19 cellular contexts compared by ENCODE assay signal in the genomic region with DNA sequence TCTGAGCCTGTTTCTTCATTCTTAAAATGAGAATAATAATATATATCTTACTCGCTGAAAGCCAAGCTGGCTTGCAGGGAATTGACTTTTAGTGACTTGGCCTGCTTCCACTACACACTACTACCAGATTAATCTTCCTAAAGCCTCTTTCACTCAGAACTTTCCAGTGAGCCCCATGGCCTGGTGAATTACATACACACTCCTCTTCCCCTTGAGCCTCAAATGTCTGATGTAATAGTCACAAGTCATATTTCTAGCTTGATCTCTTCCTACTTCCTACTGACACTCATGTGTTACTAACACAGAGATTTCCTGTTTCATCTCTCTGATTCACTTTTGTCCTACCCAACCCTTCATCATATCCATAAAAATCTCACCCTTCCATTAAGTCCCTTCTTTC.
A peak's percentile ranks its signal among the peaks of the same experiment; 100 is the strongest.
DNase-seq lines count a peak whose midpoint lies in the region; ATAC-seq, FAIRE-seq and TF ChIP-seq lines count a peak whose summit lies in the region.
"Had no signal": no experiment of that assay in that cellular context is flagged by ENCODE, and none has a peak within 500 bp of the region (broad histone marks: within the 10 kb centered on the region; RNA-seq: fewer than 3 reads in every experiment).

No MANE protein-coding gene starts in this region.

- H3K27ac ChIP-seq in GM23248 (no peak overlapping the region), epithelial cell of prostate (peak overlapping the region; percentile 97)
- H3K27ac ChIP-seq: gastroesophageal sphincter, KMS-11, ovary had no signal

- no peak for ATAC-seq in GM18861 (IDR thresholded peaks at IDR 0.05; ENCODE audit: unreplicated experiment)
- ATAC-seq: activated CD8-positive, alpha-beta T cell treated with anti-CD3 and anti-CD28 coated beads, Interleukin-2, amount 10 ng/mL, durations not matched to agents 7 days and 5 days; activated T-helper 17 cell treated with anti-CD3 and anti-CD28 coated beads, Interleukin-2, amount 50 U/mL, for 72 hours; gastroesophageal sphincter had no signal

- 0 out of 2 replicates have a peak, but pooled peaks cover 4% of the 10 kb centered on the region for H3K9me2 ChIP-seq in GM23248 (ENCODE audit: insufficient read depth)

- WGBS in GM23248 (ENCODE audit: low coverage in 1 of 2, low lambda C conversion rate in 2 of 2, missing lambda C conversion rate in 2 of 2), 2 experiments: 93 to 95% methylated on average over 1 of the region's 1 CpG

- H3K9me3 ChIP-seq in GM23248 (ENCODE audit: low read depth): no peaks in the 10 kb centered on the region
- H3K9me3 ChIP-seq: gastroesophageal sphincter, HAP-1, ovary had no signal

- H3K4me1 Mint-ChIP-seq in endothelial cell (ENCODE audit: unreplicated experiment): peaks cover 29% of the 10 kb centered on the region
- H3K4me1 Mint-ChIP-seq: activated T-helper 17 cell treated with anti-CD3 and anti-CD28 coated beads, Interleukin-2, amount 50 U/mL, for 72 hours; immature natural killer cell had no signal

- no peak overlapping the region for H3K4me3 Mint-ChIP-seq in endothelial cell (ENCODE audit: unreplicated experiment)
- H3K4me3 Mint-ChIP-seq: activated CD8-positive, alpha-beta T cell treated with anti-CD3 and anti-CD28 coated beads, Interleukin-2, amount 10 ng/mL, durations not matched to agents 7 days and 5 days; activated T-helper 17 cell treated with anti-CD3 and anti-CD28 coated beads, Interleukin-2, amount 50 U/mL, for 72 hours; immature natural killer cell had no signal

- no peak for FAIRE-seq in RCC 7860 (lab: Jason Lieb, UNC)

- DNase-seq in GM23248 (peak; percentile 32), RCC 7860 (ENCODE audit: low spot score) (peak; percentile 31), epithelial cell of prostate (ENCODE audit: low read depth, low spot score) (peak; percentile 69), non-pigmented ciliary epithelial cell (ENCODE audit: low read depth) (peak; percentile 2), endothelial cell (ENCODE audit: low spot score) (no peak), DMS79 treated with DMSO at 0.1 percent for 48 hours (lab: John Stamatoyannopoulos, UW) (no peak)
- DNase-seq in stimulated activated CD4-positive, alpha-beta T cell treated with anti-CD3 and anti-CD28 coated beads, Interleukin-12 subunit alpha, Interleukin-12 subunit beta, amount 100 ng/mL, for 4 hours: no peak
- DNase-seq: activated CD8-positive, alpha-beta T cell treated with anti-CD3 and anti-CD28 coated beads, Interleukin-2, amount 10 ng/mL, durations not matched to agents 7 days and 5 days; cortex of kidney; immature natural killer cell; NCI-H2029 treated with DMSO at 0.1 percent for 48 hours; NCI-H748 treated with DMSO at 0.1 percent for 48 hours; ovary; SHP77 had no signal

- no peak overlapping the region for H3K9ac ChIP-seq in GM23248
- H3K9ac ChIP-seq: KMS-11 had no signal

- in situ Hi-C loops in GM23248 (cut with MboI): no loop called here

- H3K4me3 ChIP-seq in GM23248: no peak overlapping the region
- H3K4me3 ChIP-seq: gastroesophageal sphincter, HAP-1, ovary had no signal

- H3F3A ChIP-seq in GM23248 (ENCODE audit: insufficient read depth): no peaks in the 10 kb centered on the region

- H3K36me3 ChIP-seq in GM23248 (ENCODE audit: low read depth): no peaks in the 10 kb centered on the region
- H3K36me3 ChIP-seq: gastroesophageal sphincter, HAP-1, ovary had no signal

- H2AFZ ChIP-seq in GM23248: 0 out of 2 replicates have a peak overlapping the region, but pooled peaks have one; percentile 35

- H3K4me2 ChIP-seq in GM23248 (ENCODE audit: unreplicated experiment): no peak overlapping the region
- H3K4me2 ChIP-seq: KMS-11 had no signal

- H3K36me3 Mint-ChIP-seq in endothelial cell (ENCODE audit: low read depth, unreplicated experiment): no peaks in the 10 kb centered on the region
- H3K36me3 Mint-ChIP-seq: immature natural killer cell had no signal

- no peaks in the 10 kb centered on the region for H3K27me3 ChIP-seq in GM23248 (replicated peaks; ENCODE audit: insufficient read depth)
- H3K27me3 ChIP-seq: gastroesophageal sphincter, ovary had no signal

- no peak overlapping the region for H3K27ac Mint-ChIP-seq in endothelial cell (ENCODE audit: unreplicated experiment)
- H3K27ac Mint-ChIP-seq: activated CD8-positive, alpha-beta T cell treated with anti-CD3 and anti-CD28 coated beads, Interleukin-2, amount 10 ng/mL, durations not matched to agents 7 days and 5 days; activated T-helper 17 cell treated with anti-CD3 and anti-CD28 coated beads, Interleukin-2, amount 50 U/mL, for 72 hours; immature natural killer cell had no signal

- no peaks in the 10 kb centered on the region for H3K79me2 ChIP-seq in GM23248 (ENCODE audit: insufficient read depth)

- peaks cover 19% of the 10 kb centered on the region; the same call in 1 of the 2 replicates for H3K4me1 ChIP-seq in GM23248 (ENCODE audit: insufficient read depth)
- H3K4me1 ChIP-seq: gastroesophageal sphincter had no signal

- H3K27me3 Mint-ChIP-seq in endothelial cell (ENCODE audit: unreplicated experiment): no peaks in the 10 kb centered on the region

- H3K9me3 Mint-ChIP-seq in endothelial cell (ENCODE audit: unreplicated experiment): no peaks in the 10 kb centered on the region

- H4K20me1 ChIP-seq in GM23248 (ENCODE audit: insufficient read depth): no peaks in the 10 kb centered on the region

- TF ChIP-seq CTCF in endothelial cell (IDR thresholded peaks at IDR 0.05; ENCODE audit: unreplicated experiment): no peak

Comparison
In these comparisons a context has a peak if more than half of its experiments do, and no peak if none do; other contexts are left out.
1. DNase-seq: peak in GM23248 (single experiment), RCC 7860 (single experiment), epithelial cell of prostate (single experiment) and non-pigmented ciliary epithelial cell (single experiment); none in stimulated activated CD4-positive, alpha-beta T cell treated with anti-CD3 and anti-CD28 coated beads, Interleukin-12 subunit alpha, Interleukin-12 subunit beta, amount 100 ng/mL, for 4 hours (single experiment), endothelial cell (single experiment) and DMS79 treated with DMSO at 0.1 percent for 48 hours (single experiment).